32 cellular contexts compared by ENCODE assay signal in the genomic region with DNA sequence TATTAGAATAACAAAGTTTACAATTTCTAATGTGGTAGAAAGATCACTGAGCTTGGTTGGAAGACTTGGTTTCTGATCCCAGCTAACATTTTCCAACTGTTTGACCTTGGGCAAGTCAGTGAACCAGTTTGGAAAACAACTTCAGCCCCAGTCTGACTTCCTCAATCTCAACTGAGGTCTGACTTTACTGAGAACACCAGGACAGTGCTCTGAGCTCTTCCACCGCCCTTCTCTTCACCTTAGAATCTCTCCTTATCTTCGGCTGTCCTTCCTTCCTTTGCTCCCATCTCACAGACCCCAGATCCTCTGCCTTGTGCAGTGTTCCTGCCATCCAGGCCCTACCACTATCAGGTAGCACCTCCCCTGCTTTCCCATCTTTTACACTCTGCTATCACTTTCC.
"Had no signal": no experiment of that assay in that cellular context is flagged by ENCODE, and none has a peak within 500 bp of the region (broad histone marks: within the 10 kb centered on the region; RNA-seq: fewer than 3 reads in every experiment).

No MANE protein-coding gene starts in this region.

- DNase-seq: activated CD4-positive, alpha-beta memory T cell treated with anti-CD3 and anti-CD28 coated beads, Interleukin-2, amount 10 ng/mL, durations not matched to agents 7 days and 5 days; activated CD4-positive, alpha-beta T cell treated with anti-CD3 and anti-CD28 coated beads for 1 hour; activated CD4-positive, alpha-beta T cell treated with anti-CD3 and anti-CD28 coated beads for 36 hours; activated CD4-positive, alpha-beta T cell treated with anti-CD3 and anti-CD28 coated beads for 48 hours; activated CD4-positive, alpha-beta T cell treated with anti-CD3 and anti-CD28 coated beads, Interleukin-2, amount 10 ng/mL, durations not matched to agents 7 days and 5 days; activated CD4-positive, alpha-beta T cell treated with anti-CD3 and anti-CD28 coated beads, Interleukin-2, amount 50 U/mL, for 48 hours; activated CD4-positive, CD25-positive, alpha-beta regulatory T cell; activated CD8-positive, alpha-beta memory T cell treated with anti-CD3 and anti-CD28 coated beads for 24 hours; activated CD8-positive, alpha-beta memory T cell treated with anti-CD3 and anti-CD28 coated beads, Interleukin-2, amount 10 ng/mL, durations not matched to agents 7 days and 5 days; activated CD8-positive, alpha-beta memory T cell treated with anti-CD3 and anti-CD28 coated beads, Interleukin-2, amount 50 U/mL, for 48 hours; activated CD8-positive, alpha-beta T cell treated with anti-CD3 and anti-CD28 coated beads, Interleukin-2, amount 10 ng/mL, durations not matched to agents 7 days and 5 days; activated effector memory CD4-positive, alpha-beta T cell treated with Interleukin-2 at 50 U/mL for 16 hours; activated gamma-delta T cell; activated naive CD4-positive, alpha-beta T cell treated with anti-CD3 and anti-CD28 coated beads, Interleukin-2, amount 10 ng/mL, durations not matched to agents 7 days and 5 days; activated naive CD4-positive, alpha-beta T cell treated with Interleukin-2 at 50 U/mL for 16 hours; activated naive CD8-positive, alpha-beta T cell treated with anti-CD3 and anti-CD28 coated beads, Interleukin-2, amount 10 ng/mL, durations not matched to agents 7 days and 5 days; activated naive CD8-positive, alpha-beta T cell treated with anti-CD3 and anti-CD28 coated beads, Interleukin-2, amount 50 U/mL, for 24 hours; activated T-cell treated with anti-CD3 and anti-CD28 coated beads, Interleukin-2, amount 50 U/mL, for 24 hours; activated T-cell treated with anti-CD3 and anti-CD28 coated beads, Interleukin-2, amount 50 U/mL, for 48 hours; amygdala; anterior cingulate cortex; caudate nucleus; cerebellar nuclear complex; T-helper 1 cell; T-helper 2 cell; T-helper 9 cell; WERI-Rb-1 had no signal

- H3K27ac ChIP-seq: ascending aorta, cardiac muscle cell, WERI-Rb-1 had no signal

- H3K4me3 ChIP-seq: ascending aorta, cardiac muscle cell had no signal

- H3K36me3 ChIP-seq: ascending aorta, cardiac muscle cell, WERI-Rb-1 had no signal

- ATAC-seq: activated CD4-positive, alpha-beta T cell treated with anti-CD3 and anti-CD28 coated beads for 36 hours; activated CD4-positive, CD25-positive, alpha-beta regulatory T cell treated with anti-CD3 and anti-CD28 coated beads, Interleukin-2, amount 50 U/mL, for 24 hours; activated CD8-positive, alpha-beta memory T cell treated with anti-CD3 and anti-CD28 coated beads, Interleukin-2, amount 10 ng/mL, durations not matched to agents 7 days and 5 days; activated CD8-positive, alpha-beta T cell treated with anti-CD3 and anti-CD28 coated beads, Interleukin-2, amount 10 ng/mL, durations not matched to agents 7 days and 5 days; activated naive CD8-positive, alpha-beta T cell treated with anti-CD3 and anti-CD28 coated beads, Interleukin-2, amount 50 U/mL, for 24 hours; WTC11 had no signal

- H3K9me3 ChIP-seq: ascending aorta had no signal

- H3K27me3 ChIP-seq: ascending aorta, cardiac muscle cell had no signal

- FAIRE-seq: bronchial epithelial cell had no signal
